Comparison of ENCODE assay signal across 8 cellular contexts in the genomic region with DNA sequence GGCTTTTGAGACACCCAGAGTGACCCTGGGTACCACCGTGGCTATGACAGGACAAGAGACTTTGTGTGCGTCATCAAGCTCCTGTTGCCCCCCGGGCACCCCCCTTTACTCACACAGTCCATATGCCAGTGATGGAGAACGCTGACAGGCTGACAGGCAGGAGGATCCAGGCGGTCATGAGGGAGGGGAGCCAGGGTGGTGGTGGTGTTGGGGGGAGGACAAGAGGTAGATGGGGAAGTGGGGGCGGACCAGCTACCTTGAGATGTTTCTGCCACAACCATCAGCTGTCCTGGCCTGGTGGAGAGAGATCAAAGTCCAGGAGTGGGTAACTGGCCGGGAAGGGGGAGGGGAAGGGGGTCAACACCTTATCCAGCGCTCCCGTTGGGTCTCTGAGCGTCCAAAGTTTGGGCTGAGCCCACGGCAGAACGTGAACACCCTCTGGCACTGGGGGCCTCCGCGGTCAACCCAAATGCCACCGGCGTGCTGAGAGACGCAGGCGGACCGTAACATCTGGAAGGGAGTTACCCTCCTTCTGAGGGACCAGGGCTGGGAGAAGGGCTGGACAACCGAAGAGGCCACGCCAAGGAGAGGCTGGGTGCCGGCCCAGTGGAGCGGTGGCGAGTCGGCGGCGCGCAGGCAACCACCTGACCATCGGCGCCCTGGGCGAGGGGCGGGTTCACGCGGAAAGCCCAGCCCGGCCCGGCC. TPM values are rescaled to one million over a fixed set of nuclear protein-coding genes. Genes with fewer than 3 reads are reported as not detected.
DNase-seq lines count a peak whose midpoint lies in the region; ATAC-seq and TF ChIP-seq lines count a peak whose summit lies in the region.

No MANE protein-coding gene starts in this region.

- H3K4me1 Mint-ChIP-seq in activated CD4-positive, alpha-beta T cell treated with anti-CD3 and anti-CD28 coated beads, Interleukin-2, amount 10 ng/mL, durations not matched to agents 7 days and 5 days: peaks cover 15% of the 10 kb centered on the region

- H3K27ac Mint-ChIP-seq in activated CD4-positive, alpha-beta T cell treated with anti-CD3 and anti-CD28 coated beads, Interleukin-2, amount 10 ng/mL, durations not matched to agents 7 days and 5 days: peak overlapping the region; percentile 77

- no peak for TF ChIP-seq CTCF in PC-3 (conservative IDR thresholded peaks at IDR 0.05; ENCODE audit: low read depth, low read length)
- TF ChIP-seq CTCF in lung (IDR thresholded peaks at IDR 0.05; ENCODE audit: control extremely low read depth, extremely low read depth): no peak
- TF ChIP-seq CTCF in tibial artery (IDR thresholded peaks at IDR 0.05): no peak

- no peaks in the 10 kb centered on the region for H4K20me1 ChIP-seq in PC-3 (ENCODE audit: low read length)

- CTCF ChIA-PET in activated CD4-positive, alpha-beta T cell treated with anti-CD3 and anti-CD28 coated beads, Interleukin-2, amount 10 ng/mL, durations not matched to agents 7 days and 5 days (lab: Charles Lee): interaction anchor here (0.5 to 1.6 kb wide), 4 partner anchors 10 to 417 kb away, joined by 3 to 7 read pairs (median 4); partner anchors contain the start of gene C2orf68
- CTCF ChIA-PET in PC-3 (lab: Charles Lee): no interaction called here

- peak; percentile 43 for ATAC-seq in HG02763 (IDR thresholded peaks at IDR 0.05; ENCODE audit: unreplicated experiment)
- ATAC-seq in PC-3: peak; percentile 59
- ATAC-seq in lung (ENCODE audit: insufficient read depth, low FRiP score): peak; percentile 51

- H3K9me3 ChIP-seq in PC-3 (ENCODE audit: low read length): no peaks in the 10 kb centered on the region
- H3K9me3 ChIP-seq in lung (ENCODE audit: control insufficient read depth in 2 of 2, insufficient read depth in 1 of 2, low read length in 1 of 2): no peaks in the 10 kb centered on the region
- no peaks in the 10 kb centered on the region for H3K9me3 ChIP-seq in tibial artery

- peaks cover 10% of the 10 kb centered on the region for H3K36me3 Mint-ChIP-seq in activated CD4-positive, alpha-beta T cell treated with anti-CD3 and anti-CD28 coated beads, Interleukin-2, amount 10 ng/mL, durations not matched to agents 7 days and 5 days (ENCODE audit: low read depth)

- H3K4me3 Mint-ChIP-seq in activated CD4-positive, alpha-beta T cell treated with anti-CD3 and anti-CD28 coated beads, Interleukin-2, amount 10 ng/mL, durations not matched to agents 7 days and 5 days: peak overlapping the region; percentile 68

- no peaks in the 10 kb centered on the region for H3F3A ChIP-seq in PC-3 (ENCODE audit: low read length, unreplicated experiment)

- H3K9me3 Mint-ChIP-seq in activated CD4-positive, alpha-beta T cell treated with anti-CD3 and anti-CD28 coated beads, Interleukin-2, amount 10 ng/mL, durations not matched to agents 7 days and 5 days: no peaks in the 10 kb centered on the region

- peaks cover 10% of the 10 kb centered on the region; the same call in 1 of the 2 replicates for H3K36me3 ChIP-seq in PC-3 (ENCODE audit: low read depth, low read length)
- peaks cover 0 to 29% of the 10 kb centered on the region in 2 donors for H3K36me3 ChIP-seq in lung (ENCODE audit: control insufficient read depth in 2 of 2, insufficient read depth in 2 of 2, low read length in 2 of 2)
- H3K36me3 ChIP-seq in tibial artery: peaks cover 6 to 46% (median 20%) of the 10 kb centered on the region in 3 donors

- no peak for DNase-seq in activated CD4-positive, alpha-beta T cell treated with anti-CD3 and anti-CD28 coated beads, Interleukin-2, amount 10 ng/mL, durations not matched to agents 7 days and 5 days
- no peak for DNase-seq in activated CD4-positive, alpha-beta T cell treated with anti-CD3 and anti-CD28 coated beads, Interleukin-2, amount 50 U/mL, for 4 hours
- DNase-seq in PC-3 (peak; percentile 41), dermis blood vessel endothelial cell (peak; percentile 58), lung (ENCODE audit: low spot score) (peak; percentile 73), tibial artery (peak; percentile 77 to 87), NCI-H1436 (lab: John Stamatoyannopoulos, UW) (no peak)

- 4 to 6% methylated on average over 30 to 36 of the region's 36 CpGs for WGBS in lung, 2 donors

- no peaks in the 10 kb centered on the region for H3K9me2 ChIP-seq in PC-3 (replicated peaks; ENCODE audit: low read length)

- H2AFZ ChIP-seq in PC-3 (ENCODE audit: low read length): peak overlapping the region; percentile 88

- no peaks in the 10 kb centered on the region for H3K27me3 ChIP-seq in PC-3 (ENCODE audit: low read length)
- H3K27me3 ChIP-seq in lung (ENCODE audit: control insufficient read depth, insufficient read depth): no peaks in the 10 kb centered on the region
- no peaks in the 10 kb centered on the region for H3K27me3 ChIP-seq in tibial artery

- POLR2A ChIA-PET in activated CD4-positive, alpha-beta T cell treated with anti-CD3 and anti-CD28 coated beads, Interleukin-2, amount 10 ng/mL, durations not matched to agents 7 days and 5 days (lab: Charles Lee): interaction anchor here (1.3 kb wide), 1 partner anchor 10 kb away, joined by 7 read pairs; the partner anchor contains the start of gene C2orf68
- POLR2A ChIA-PET in PC-3 (lab: Charles Lee; ENCODE audit: unreplicated experiment): no interaction called here

- H3K9ac ChIP-seq in PC-3 (ENCODE audit: low read length): peak overlapping the region; percentile 64

- H3K4me1 ChIP-seq in PC-3 (ENCODE audit: insufficient read depth, low read length): peaks cover 5% of the 10 kb centered on the region; the same call in 1 of the 2 replicates
- H3K4me1 ChIP-seq in lung (ENCODE audit: control insufficient read depth in 2 of 2, insufficient read depth in 2 of 2, low read length in 2 of 2): peaks cover 10 to 21% of the 10 kb centered on the region in 2 donors
- peaks cover 8 to 74% (median 51%) of the 10 kb centered on the region in 4 donors for H3K4me1 ChIP-seq in tibial artery

- BruUV-seq in PC-3 (replicated peaks; lab: Mats Ljungman, UMichigan): TSS peak; percentile 19

- H3K27ac ChIP-seq in PC-3 (ENCODE audit: low read length) (no peak overlapping the region), lung (ENCODE audit: low read depth in 1 of 2, low read length in 1 of 2) (peak overlapping the region; percentile 71 to 88), tibial artery (peak overlapping the region; percentile 82 to 88)

- peaks cover 6% of the 10 kb centered on the region for H3K79me2 ChIP-seq in PC-3 (ENCODE audit: low read length)

- H3K4me2 ChIP-seq in PC-3 (ENCODE audit: low read length): peak overlapping the region; percentile 95

- intact Hi-C loops in PC-3 (cut with micrococcal nuclease): loop anchor here (1.0 to 5.0 kb wide), 4 partner anchors 9 to 275 kb away; partner anchors contain the start of genes GGCX, TGOLN2 and VAMP5
- intact Hi-C loops in tibial artery (cut with DNase I; ENCODE audit: low total_unique reads): no loop called here

- H3K4me3 ChIP-seq in PC-3 (ENCODE audit: low read length) (peak overlapping the region; percentile 79), lung (peak overlapping the region; percentile 63), tibial artery (peak overlapping the region; percentile 69 to 82)

- H3K27me3 Mint-ChIP-seq in activated CD4-positive, alpha-beta T cell treated with anti-CD3 and anti-CD28 coated beads, Interleukin-2, amount 10 ng/mL, durations not matched to agents 7 days and 5 days: peaks cover 2% of the 10 kb centered on the region

RNA-seq across cellular contexts. Expression of gene TMEM150A, which starts 0.6 kb away (rescaled TPM):
- 1 to 10 TPM; 1.5 to 1.7 TPM for total RNA-seq in activated CD4-positive, alpha-beta T cell treated with anti-CD3 and anti-CD28 coated beads, Interleukin-2, amount 10 ng/mL, durations not matched to agents 7 days and 5 days
- total RNA-seq in PC-3 (2014; rRNA removed) (3.9 and 4.9 TPM in 2 replicates), dermis blood vessel endothelial cell (9.4 and 12.9 TPM in 2 replicates), lung (10 to 100 TPM; 10.2 to 29.0 TPM)
- polyA plus RNA-seq in lung: 10 to 100 TPM; 34.5 to 48.6 TPM

RNA-seq across cellular contexts. Expression of gene RNF181, which starts 6.4 kb away (rescaled TPM):
- 100 to 1,000 TPM in 1 of 2 experiments, 10 to 100 TPM in 1; 89.7 to 106 TPM for total RNA-seq in activated CD4-positive, alpha-beta T cell treated with anti-CD3 and anti-CD28 coated beads, Interleukin-2, amount 10 ng/mL, durations not matched to agents 7 days and 5 days
- total RNA-seq in PC-3 (2014; rRNA removed): 170 and 225 TPM in 2 replicates
- total RNA-seq in dermis blood vessel endothelial cell: 151 and 208 TPM in 2 replicates
- total RNA-seq in lung: 100 to 1,000 TPM in 1 of 2 donors, 10 to 100 TPM in 1; 90.2 to 105 TPM
- polyA plus RNA-seq in lung: 100 to 1,000 TPM; 265 to 296 TPM

RNA-seq across cellular contexts. Expression of gene C2orf68, which starts 9.9 kb away (rescaled TPM):
- 10 to 100 TPM; 46.1 to 55.3 TPM for total RNA-seq in activated CD4-positive, alpha-beta T cell treated with anti-CD3 and anti-CD28 coated beads, Interleukin-2, amount 10 ng/mL, durations not matched to agents 7 days and 5 days
- total RNA-seq in PC-3 (2014; rRNA removed): 26.6 and 27.6 TPM in 2 replicates
- 16.9 and 24.7 TPM in 2 replicates for total RNA-seq in dermis blood vessel endothelial cell
- 10 to 100 TPM; 38.4 to 43.0 TPM for total RNA-seq in lung
- 10 to 100 TPM; 23.2 to 51.9 TPM for polyA plus RNA-seq in lung

RNA-seq across cellular contexts. Expression of gene USP39, which starts 14.1 kb away (rescaled TPM):
- total RNA-seq in activated CD4-positive, alpha-beta T cell treated with anti-CD3 and anti-CD28 coated beads, Interleukin-2, amount 10 ng/mL, durations not matched to agents 7 days and 5 days: 10 to 100 TPM; 71.9 to 77.0 TPM
- total RNA-seq in PC-3 (2014; rRNA removed): 179 and 278 TPM in 2 replicates
- 44.6 and 51.5 TPM in 2 replicates for total RNA-seq in dermis blood vessel endothelial cell
- 10 to 100 TPM; 40.9 to 42.9 TPM for total RNA-seq in lung
- polyA plus RNA-seq in lung: 10 to 100 TPM; 29.9 to 42.1 TPM

RNA-seq across cellular contexts. Expression of gene VAMP5, which starts 17.7 kb away (rescaled TPM):
- total RNA-seq in activated CD4-positive, alpha-beta T cell treated with anti-CD3 and anti-CD28 coated beads, Interleukin-2, amount 10 ng/mL, durations not matched to agents 7 days and 5 days: 10 to 100 TPM; 61.5 to 67.4 TPM
- 0.40 TPM in 1 of 2 replicates, not detected in the other for total RNA-seq in PC-3 (2014; rRNA removed)
- 45.3 and 132 TPM in 2 replicates for total RNA-seq in dermis blood vessel endothelial cell
- total RNA-seq in lung: 10 to 100 TPM; 18.5 to 68.8 TPM
- polyA plus RNA-seq in lung: 100 to 1,000 TPM in 1 of 2 donors, 10 to 100 TPM in 1; 77.3 to 165 TPM

Comparison
In these comparisons a context has a peak if more than half of its experiments do, and no peak if none do; other contexts are left out.
1. DNase-seq: peak in PC-3 (single experiment), dermis blood vessel endothelial cell (single experiment), lung (single experiment) and tibial artery (2 of 2); none in activated CD4-positive, alpha-beta T cell treated with anti-CD3 and anti-CD28 coated beads, Interleukin-2, amount 10 ng/mL, durations not matched to agents 7 days and 5 days (single experiment), activated CD4-positive, alpha-beta T cell treated with anti-CD3 and anti-CD28 coated beads, Interleukin-2, amount 50 U/mL, for 4 hours (0 of 2) and NCI-H1436 (single experiment).
2. Peak in every context shown above with its lines, with median percentiles within 50 percentile points of each other: ATAC-seq and H3K4me3 ChIP-seq.